In genomic region chr2:99445065-99445464, GRCh38 we compare ENCODE assay signal across 23 cellular contexts.
"Had no signal": no experiment of that assay in that cellular context is flagged by ENCODE, and none has a peak within 500 bp of the region (broad histone marks: within the 10 kb centered on the region; RNA-seq: fewer than 3 reads in every experiment).

No MANE protein-coding gene starts in this region.

- H2AFZ ChIP-seq: neural progenitor cell had no signal

- H3K4me3 ChIP-seq: body of pancreas, colonic mucosa, dorsolateral prefrontal cortex, heart right ventricle, lower lobe of right lung, neural progenitor cell, testis, uterus had no signal

- H3K27ac Mint-ChIP-seq: activated naive CD8-positive, alpha-beta T cell treated with anti-CD3 and anti-CD28 coated beads, Interleukin-2, amount 50 U/mL, for 24 hours; neural progenitor cell; progenitor cell of endocrine pancreas had no signal

- H3K36me3 ChIP-seq: neural progenitor cell, uterus had no signal

- H3K27me3 ChIP-seq: body of pancreas, colonic mucosa, dorsolateral prefrontal cortex, heart right ventricle, neural progenitor cell, testis, uterus had no signal

- H3K4me3 Mint-ChIP-seq: activated naive CD8-positive, alpha-beta T cell treated with anti-CD3 and anti-CD28 coated beads, Interleukin-2, amount 50 U/mL, for 24 hours; effector memory CD8-positive, alpha-beta T cell; naive thymus-derived CD4-positive, alpha-beta T cell; neural progenitor cell had no signal

- DNase-seq: activated effector memory CD4-positive, alpha-beta T cell treated with anti-CD3 and anti-CD28 coated beads, Interleukin-2, amount 50 U/mL, for 16 hours; activated naive CD4-positive, alpha-beta T cell treated with anti-CD3 and anti-CD28 coated beads, Interleukin-2, amount 50 U/mL, for 16 hours; activated naive CD8-positive, alpha-beta T cell treated with anti-CD3 and anti-CD28 coated beads, Interleukin-2, amount 50 U/mL, for 24 hours; activated T-cell treated with anti-CD3 and anti-CD28 coated beads, Interleukin-2, amount 50 U/mL, for 48 hours; anterior cingulate cortex; body of pancreas; colonic mucosa; dorsolateral prefrontal cortex; effector memory CD8-positive, alpha-beta T cell; foreskin fibroblast; heart right ventricle; lower lobe of right lung; naive thymus-derived CD4-positive, alpha-beta T cell; stimulated activated CD4-positive, alpha-beta T cell treated with anti-CD3 and anti-CD28 coated beads, Interleukin-2, amount 100 ng/mL, for 48 hours; stimulated activated CD8-positive, alpha-beta memory T cell treated with anti-CD3 and anti-CD28 coated beads, Interleukin-4, amount 100 ng/mL, for 48 hours; stimulated activated naive CD4-positive, alpha-beta T cell; T1000; testis; trophoblast cell; uterus had no signal

- H3K27ac ChIP-seq: body of pancreas, colonic mucosa, heart right ventricle, lower lobe of right lung, neural progenitor cell, testis, uterus had no signal

- H3K9me3 Mint-ChIP-seq: activated naive CD8-positive, alpha-beta T cell treated with anti-CD3 and anti-CD28 coated beads, Interleukin-2, amount 50 U/mL, for 24 hours; effector memory CD8-positive, alpha-beta T cell; naive thymus-derived CD4-positive, alpha-beta T cell; neural progenitor cell had no signal

- H3K9ac ChIP-seq: neural progenitor cell had no signal

- H3K9me3 ChIP-seq: body of pancreas, colonic mucosa, heart right ventricle, lower lobe of right lung, testis, uterus had no signal

- H3K4me1 ChIP-seq: body of pancreas, colonic mucosa, lower lobe of right lung, neural progenitor cell, testis, uterus had no signal

- ATAC-seq: activated naive CD8-positive, alpha-beta T cell treated with anti-CD3 and anti-CD28 coated beads, Interleukin-2, amount 50 U/mL, for 24 hours; body of pancreas; effector memory CD8-positive, alpha-beta T cell; esophagus mucosa; lower lobe of right lung; naive thymus-derived CD4-positive, alpha-beta T cell had no signal

- H3K27me3 Mint-ChIP-seq: activated naive CD8-positive, alpha-beta T cell treated with anti-CD3 and anti-CD28 coated beads, Interleukin-2, amount 50 U/mL, for 24 hours; effector memory CD8-positive, alpha-beta T cell; naive thymus-derived CD4-positive, alpha-beta T cell; progenitor cell of endocrine pancreas had no signal

- H3K4me2 ChIP-seq: neural progenitor cell had no signal
